Comparison of ENCODE assay signal across 9 cellular contexts in the genomic region with DNA sequence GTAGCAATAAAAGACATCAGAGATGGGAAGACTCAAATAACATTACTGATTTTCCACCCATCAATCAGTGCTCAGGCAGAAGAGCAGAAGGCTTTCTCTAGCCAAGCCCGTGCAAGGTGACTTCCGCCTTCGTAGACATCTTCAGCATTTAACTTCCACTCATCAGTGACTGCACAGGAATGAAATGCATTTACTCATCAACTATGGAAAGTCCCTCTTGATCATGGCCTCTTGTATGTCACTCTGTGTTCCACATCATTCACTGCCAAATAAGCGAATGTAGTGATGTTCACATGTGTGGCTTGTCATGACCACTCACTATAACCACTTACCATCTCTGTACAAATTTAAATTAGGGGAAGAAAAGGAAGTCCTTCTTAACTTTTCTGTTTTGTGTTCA. TPM values are rescaled to one million over a fixed set of nuclear protein-coding genes. Genes with fewer than 3 reads are reported as not detected.
DNase-seq lines count a peak whose midpoint lies in the region; ATAC-seq and TF ChIP-seq lines count a peak whose summit lies in the region.
"Had no signal": no experiment of that assay in that cellular context is flagged by ENCODE, and none has a peak within 500 bp of the region (broad histone marks: within the 10 kb centered on the region; RNA-seq: fewer than 3 reads in every experiment).

No MANE protein-coding gene starts in this region.

- no peaks in the 10 kb centered on the region for H3K36me3 ChIP-seq in SK-N-SH (replicated peaks in 1 of 2; ENCODE audit: control insufficient read depth in 1 of 2, insufficient read depth in 2 of 2, low read length in 1 of 2)

- H3K4me1 ChIP-seq in SK-N-SH (ENCODE audit: control insufficient read depth in 1 of 2, insufficient read depth in 2 of 2, low read depth in 1 of 2, low read length in 1 of 2): peaks cover 5% of the 10 kb centered on the region in 2 experiments; a peak in 3 of 4 replicates

- no peaks in the 10 kb centered on the region for H3K27me3 ChIP-seq in SK-N-SH (ENCODE audit: insufficient read depth)

- no peak overlapping the region for H3K9ac ChIP-seq in SK-N-SH

- peaks cover 36% of the 10 kb centered on the region for H3K4me1 Mint-ChIP-seq in activated CD8-positive, alpha-beta T cell treated with anti-CD3 and anti-CD28 coated beads for 36 hours (ENCODE audit: low read depth)
- H3K4me1 Mint-ChIP-seq in activated CD8-positive, alpha-beta T cell treated with anti-CD3 and anti-CD28 coated beads, Interleukin-2, amount 10 ng/mL, durations not matched to agents 7 days and 5 days (ENCODE audit: low read depth): peaks cover 29% of the 10 kb centered on the region

- H4K20me1 ChIP-seq in SK-N-SH (ENCODE audit: insufficient read depth): no peaks in the 10 kb centered on the region

- no peaks in the 10 kb centered on the region for H3K9me3 Mint-ChIP-seq in activated CD8-positive, alpha-beta T cell treated with anti-CD3 and anti-CD28 coated beads for 36 hours
- H3K9me3 Mint-ChIP-seq in activated CD8-positive, alpha-beta T cell treated with anti-CD3 and anti-CD28 coated beads, Interleukin-2, amount 10 ng/mL, durations not matched to agents 7 days and 5 days (ENCODE audit: insufficient read depth): no peaks in the 10 kb centered on the region

- H3K27ac ChIP-seq in SK-N-SH (ENCODE audit: low read depth in 2 of 2, low read length in 1 of 2): peak overlapping the region in 1 of 2 experiments; percentile 69; a peak in 2 of 4 replicates

- TF ChIP-seq EP300 in SK-N-SH (IDR thresholded peaks at IDR 0.05; ENCODE audit: borderline replicate concordance in 1 of 2, low read depth in 1 of 2, low read length in 1 of 2): no peak

- peaks cover 75% of the 10 kb centered on the region for H3K79me2 ChIP-seq in SK-N-SH (ENCODE audit: insufficient read depth)

- no peak overlapping the region for H3K4me3 ChIP-seq in SK-N-SH (ENCODE audit: low read depth in 2 of 2, low read length in 1 of 2)
- H3K4me3 ChIP-seq: K562 had no signal

- WGBS in SK-N-SH (ENCODE audit: low lambda C conversion rate): 43% methylated on average over 4 of the region's 4 CpGs

- H3K36me3 Mint-ChIP-seq in activated CD8-positive, alpha-beta T cell treated with anti-CD3 and anti-CD28 coated beads for 36 hours (ENCODE audit: low read depth): no peaks in the 10 kb centered on the region
- peaks cover 3% of the 10 kb centered on the region for H3K36me3 Mint-ChIP-seq in activated CD8-positive, alpha-beta T cell treated with anti-CD3 and anti-CD28 coated beads, Interleukin-2, amount 10 ng/mL, durations not matched to agents 7 days and 5 days (ENCODE audit: low read depth)

- no peak overlapping the region for H3K4me2 ChIP-seq in SK-N-SH

- no peak overlapping the region for H3K27ac Mint-ChIP-seq in activated CD8-positive, alpha-beta T cell treated with anti-CD3 and anti-CD28 coated beads for 36 hours
- no peak overlapping the region for H3K27ac Mint-ChIP-seq in activated CD8-positive, alpha-beta T cell treated with anti-CD3 and anti-CD28 coated beads, Interleukin-2, amount 10 ng/mL, durations not matched to agents 7 days and 5 days

- DNase-seq in activated CD8-positive, alpha-beta T cell treated with anti-CD3 and anti-CD28 coated beads for 36 hours: peak; percentile 23
- DNase-seq in activated CD8-positive, alpha-beta T cell treated with anti-CD3 and anti-CD28 coated beads, Interleukin-2, amount 10 ng/mL, durations not matched to agents 7 days and 5 days: no peak
- DNase-seq in SK-N-SH: no peak
- peak; percentile 26 for DNase-seq in stimulated activated CD4-positive, alpha-beta T cell treated with anti-CD3 and anti-CD28 coated beads, Interleukin-4, amount 100 ng/mL, for 1 hour
- DNase-seq in DMS79 treated with DMSO at 0.1 percent for 48 hours (lab: John Stamatoyannopoulos, UW): no peak
- DNase-seq in NCI-H2227 treated with DMSO at 0.1 percent for 48 hours (lab: John Stamatoyannopoulos, UW): no peak
- no peak for DNase-seq in NCI-H82 (lab: John Stamatoyannopoulos, UW)

- no peaks in the 10 kb centered on the region for H3K9me3 ChIP-seq in SK-N-SH

- peaks cover 7% of the 10 kb centered on the region for H3K27me3 Mint-ChIP-seq in activated CD8-positive, alpha-beta T cell treated with anti-CD3 and anti-CD28 coated beads for 36 hours
- peaks cover 10% of the 10 kb centered on the region for H3K27me3 Mint-ChIP-seq in activated CD8-positive, alpha-beta T cell treated with anti-CD3 and anti-CD28 coated beads, Interleukin-2, amount 10 ng/mL, durations not matched to agents 7 days and 5 days (ENCODE audit: low read depth)

- POLR2A ChIA-PET in activated CD8-positive, alpha-beta T cell treated with anti-CD3 and anti-CD28 coated beads for 36 hours (lab: Charles Lee): no interaction called here
- POLR2A ChIA-PET in activated CD8-positive, alpha-beta T cell treated with anti-CD3 and anti-CD28 coated beads, Interleukin-2, amount 10 ng/mL, durations not matched to agents 7 days and 5 days (lab: Charles Lee): no interaction called here
- POLR2A ChIA-PET in SK-N-SH (lab: Yijun Ruan, JAX): no interaction called here

- peaks cover 9% of the 10 kb centered on the region for H3F3A ChIP-seq in SK-N-SH (replicated peaks; ENCODE audit: insufficient read depth)

- ATAC-seq in activated CD8-positive, alpha-beta T cell treated with anti-CD3 and anti-CD28 coated beads for 36 hours: peak; percentile 86
- no peak for ATAC-seq in activated CD8-positive, alpha-beta T cell treated with anti-CD3 and anti-CD28 coated beads, Interleukin-2, amount 10 ng/mL, durations not matched to agents 7 days and 5 days
- peak; percentile 82 for ATAC-seq in HG02763 (IDR thresholded peaks at IDR 0.05; ENCODE audit: unreplicated experiment)
- ATAC-seq: K562 had no signal

- no peak for TF ChIP-seq RAD21 in SK-N-SH (IDR thresholded peaks at IDR 0.05; ENCODE audit: low read length)

- intact Hi-C loops in activated CD8-positive, alpha-beta T cell treated with anti-CD3 and anti-CD28 coated beads for 36 hours (cut with micrococcal nuclease): no loop called here

- H2AFZ ChIP-seq in SK-N-SH (ENCODE audit: low read depth): no peak overlapping the region

- no peak overlapping the region for H3K4me3 Mint-ChIP-seq in activated CD8-positive, alpha-beta T cell treated with anti-CD3 and anti-CD28 coated beads for 36 hours
- H3K4me3 Mint-ChIP-seq in activated CD8-positive, alpha-beta T cell treated with anti-CD3 and anti-CD28 coated beads, Interleukin-2, amount 10 ng/mL, durations not matched to agents 7 days and 5 days: no peak overlapping the region

- CTCF ChIA-PET in activated CD8-positive, alpha-beta T cell treated with anti-CD3 and anti-CD28 coated beads for 36 hours (lab: Charles Lee): no interaction called here
- CTCF ChIA-PET in activated CD8-positive, alpha-beta T cell treated with anti-CD3 and anti-CD28 coated beads, Interleukin-2, amount 10 ng/mL, durations not matched to agents 7 days and 5 days (lab: Charles Lee): no interaction called here
- CTCF ChIA-PET in SK-N-SH (lab: Yijun Ruan, JAX): no interaction called here

- no peaks in the 10 kb centered on the region for H3K9me2 ChIP-seq in SK-N-SH

- TF ChIP-seq CTCF in activated CD8-positive, alpha-beta T cell treated with anti-CD3 and anti-CD28 coated beads for 36 hours (IDR thresholded peaks at IDR 0.05): no peak
- TF ChIP-seq CTCF in SK-N-SH (IDR thresholded peaks at IDR 0.05): no peak

TF ChIP-seq in SK-N-SH, 30 proteins besides CTCF, POLR2A, EP300 and RAD21 (continues in another document):
- TF ChIP-seq RCOR1 (IDR thresholded peaks at IDR 0.05; ENCODE audit: low read length): no peak
- TF ChIP-seq TEAD4 (IDR thresholded peaks at IDR 0.05; ENCODE audit: borderline replicate concordance, insufficient read depth): no peak
- TF ChIP-seq, protein P1, sequence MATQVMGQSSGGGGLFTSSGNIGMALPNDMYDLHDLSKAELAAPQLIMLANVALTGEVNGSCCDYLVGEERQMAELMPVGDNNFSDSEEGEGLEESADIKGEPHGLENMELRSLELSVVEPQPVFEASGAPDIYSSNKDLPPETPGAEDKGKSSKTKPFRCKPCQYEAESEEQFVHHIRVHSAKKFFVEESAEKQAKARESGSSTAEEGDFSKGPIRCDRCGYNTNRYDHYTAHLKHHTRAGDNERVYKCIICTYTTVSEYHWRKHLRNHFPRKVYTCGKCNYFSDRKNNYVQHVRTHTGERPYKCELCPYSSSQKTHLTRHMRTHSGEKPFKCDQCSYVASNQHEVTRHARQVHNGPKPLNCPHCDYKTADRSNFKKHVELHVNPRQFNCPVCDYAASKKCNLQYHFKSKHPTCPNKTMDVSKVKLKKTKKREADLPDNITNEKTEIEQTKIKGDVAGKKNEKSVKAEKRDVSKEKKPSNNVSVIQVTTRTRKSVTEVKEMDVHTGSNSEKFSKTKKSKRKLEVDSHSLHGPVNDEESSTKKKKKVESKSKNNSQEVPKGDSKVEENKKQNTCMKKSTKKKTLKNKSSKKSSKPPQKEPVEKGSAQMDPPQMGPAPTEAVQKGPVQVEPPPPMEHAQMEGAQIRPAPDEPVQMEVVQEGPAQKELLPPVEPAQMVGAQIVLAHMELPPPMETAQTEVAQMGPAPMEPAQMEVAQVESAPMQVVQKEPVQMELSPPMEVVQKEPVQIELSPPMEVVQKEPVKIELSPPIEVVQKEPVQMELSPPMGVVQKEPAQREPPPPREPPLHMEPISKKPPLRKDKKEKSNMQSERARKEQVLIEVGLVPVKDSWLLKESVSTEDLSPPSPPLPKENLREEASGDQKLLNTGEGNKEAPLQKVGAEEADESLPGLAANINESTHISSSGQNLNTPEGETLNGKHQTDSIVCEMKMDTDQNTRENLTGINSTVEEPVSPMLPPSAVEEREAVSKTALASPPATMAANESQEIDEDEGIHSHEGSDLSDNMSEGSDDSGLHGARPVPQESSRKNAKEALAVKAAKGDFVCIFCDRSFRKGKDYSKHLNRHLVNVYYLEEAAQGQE (IDR thresholded peaks at IDR 0.05; ENCODE audit: low read depth, low read length): no peak
- no peak for TF ChIP-seq ELF1 (IDR thresholded peaks at IDR 0.05)
- TF ChIP-seq NFIC (IDR thresholded peaks at IDR 0.05; ENCODE audit: borderline replicate concordance): no peak
- TF ChIP-seq TAF1 (IDR thresholded peaks at IDR 0.05; ENCODE audit: borderline replicate concordance, low read depth, low read length): no peak
- no peak for TF ChIP-seq POLR2AphosphoS5 (IDR thresholded peaks at IDR 0.05; ENCODE audit: low read depth, low read length)
- TF ChIP-seq CHD2 (IDR thresholded peaks at IDR 0.05; ENCODE audit: low read length, partially characterized antibody): no peak
- no peak for TF ChIP-seq EZH2phosphoT487 (IDR thresholded peaks at IDR 0.05; ENCODE audit: borderline replicate concordance, low read depth)
- TF ChIP-seq RXRA (IDR thresholded peaks at IDR 0.05; ENCODE audit: borderline replicate concordance, low read depth): no peak
- no peak for TF ChIP-seq FOXM1 (IDR thresholded peaks at IDR 0.05; ENCODE audit: low read depth)
- no peak for TF ChIP-seq GATA2 (CRISPR knock-in tag; IDR thresholded peaks at IDR 0.05)

RNA-seq across cellular contexts. Expression of a gene that starts 49.4 kb away (rescaled TPM):
- 10 to 100 TPM; 39.2 to 46.4 TPM for total RNA-seq in activated CD8-positive, alpha-beta T cell treated with anti-CD3 and anti-CD28 coated beads for 36 hours
- 10 to 100 TPM; 30.6 to 32.4 TPM for total RNA-seq in activated CD8-positive, alpha-beta T cell treated with anti-CD3 and anti-CD28 coated beads, Interleukin-2, amount 10 ng/mL, durations not matched to agents 7 days and 5 days
- polyA plus RNA-seq in SK-N-SH (2012; rRNA removed): 5.9 and 7.8 TPM in 2 replicates
- 8.4 and 10.4 TPM in 2 replicates for polyA plus RNA-seq in SK-N-SH (2012; cell fraction: cytosol; rRNA removed)
- polyA plus RNA-seq in SK-N-SH (2012; cell fraction: nucleus; rRNA removed): 15.7 and 17.5 TPM in 2 replicates

Comparison
In these comparisons a context has a peak if more than half of its experiments do, and no peak if none do; other contexts are left out.
1. DNase-seq: peak in activated CD8-positive, alpha-beta T cell treated with anti-CD3 and anti-CD28 coated beads for 36 hours (single experiment) and stimulated activated CD4-positive, alpha-beta T cell treated with anti-CD3 and anti-CD28 coated beads, Interleukin-4, amount 100 ng/mL, for 1 hour (single experiment); none in activated CD8-positive, alpha-beta T cell treated with anti-CD3 and anti-CD28 coated beads, Interleukin-2, amount 10 ng/mL, durations not matched to agents 7 days and 5 days (single experiment), SK-N-SH (single experiment), DMS79 treated with DMSO at 0.1 percent for 48 hours (single experiment), NCI-H2227 treated with DMSO at 0.1 percent for 48 hours (single experiment) and NCI-H82 (single experiment).